Comparison of ENCODE assay signal across 1 cellular context in genomic region chr12:121805800-121806555, GRCh38.
TF ChIP-seq lines count a peak whose summit lies in the region.

No MANE protein-coding gene starts in this region.

TF ChIP-seq in H1, 55 proteins besides CTCF, POLR2A, EP300 and RAD21 (continued from another document):
- TF ChIP-seq BRCA1 (IDR thresholded peaks at IDR 0.05; ENCODE audit: low read depth, low read length) (no peak), JUND (IDR thresholded peaks at IDR 0.05; ENCODE audit: low read length) (no peak)
TF ChIP-seq in H1: peak in this region for 0.
